22 cellular contexts compared by ENCODE assay signal in the genomic region with DNA sequence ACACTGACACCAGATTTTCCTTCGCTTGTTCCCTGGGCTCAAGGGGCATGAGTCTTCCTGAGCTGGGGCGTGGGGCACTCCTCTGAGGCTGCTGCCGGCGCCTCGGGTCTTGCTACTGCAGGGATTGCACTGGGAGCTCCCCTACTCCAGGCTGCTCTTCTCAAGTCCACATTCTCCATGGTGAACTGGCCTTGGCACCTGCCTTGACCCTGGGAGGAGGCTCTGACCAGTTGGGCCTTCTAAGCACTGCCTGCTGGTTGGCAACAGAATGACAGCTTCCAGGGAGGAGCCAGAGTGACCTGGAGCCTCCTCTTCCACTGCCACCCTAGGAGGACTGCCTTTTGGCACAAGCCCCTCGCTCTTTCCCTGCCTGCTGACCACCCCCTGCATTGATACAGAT. TPM values are rescaled to one million over a fixed set of nuclear protein-coding genes. Genes with fewer than 3 reads are reported as not detected.
"Had no signal": no experiment of that assay in that cellular context is flagged by ENCODE, and none has a peak within 500 bp of the region (broad histone marks: within the 10 kb centered on the region; RNA-seq: fewer than 3 reads in every experiment).

No MANE protein-coding gene starts in this region.

- DNase-seq: activated CD4-positive, alpha-beta T cell treated with anti-CD3 and anti-CD28 coated beads, Interleukin-2, amount 10 ng/mL, durations not matched to agents 7 days and 5 days; activated CD8-positive, alpha-beta T cell treated with anti-CD3 and anti-CD28 coated beads, Interleukin-2, amount 10 ng/mL, durations not matched to agents 7 days and 5 days; activated naive CD4-positive, alpha-beta T cell treated with anti-CD3 and anti-CD28 coated beads for 36 hours; activated T-cell treated with anti-CD3 and anti-CD28 coated beads, Interleukin-2, amount 50 U/mL, for 4 hours; aorta; brain microvascular endothelial cell; effector CD4-positive, alpha-beta T cell; heart right ventricle; mesendoderm; naive thymus-derived CD4-positive, alpha-beta T cell; spleen; stimulated activated naive CD4-positive, alpha-beta T cell; T1000; transverse colon; uterus had no signal

- H3K4me3 ChIP-seq: coronary artery, esophagus muscularis mucosa, gastroesophageal sphincter, heart right ventricle, spleen, transverse colon, uterus had no signal

- H3K27ac ChIP-seq: brain microvascular endothelial cell, coronary artery, esophagus muscularis mucosa, gastroesophageal sphincter, heart right ventricle, spleen, transverse colon, uterus had no signal

- H3K27me3 ChIP-seq: brain microvascular endothelial cell, uterus had no signal

- H3K9me3 ChIP-seq: esophagus muscularis mucosa, gastroesophageal sphincter, heart right ventricle, spleen, transverse colon, uterus had no signal

- H3K36me3 ChIP-seq: brain microvascular endothelial cell, spleen, transverse colon, uterus had no signal

RNA-seq across cellular contexts. Expression of a gene that starts 9.5 kb away (rescaled TPM):
- total RNA-seq: mucosa of gallbladder had no signal
- polyA plus RNA-seq: aorta; naive thymus-derived CD4-positive, alpha-beta T cell had no signal

RNA-seq across cellular contexts. Expression of a gene that starts 12.1 kb away (rescaled TPM):
- polyA plus RNA-seq: naive thymus-derived CD4-positive, alpha-beta T cell had no signal

RNA-seq across cellular contexts. Expression of a gene that starts 24.9 kb away (rescaled TPM):
- total RNA-seq: endothelial cell of umbilical vein; subcutaneous adipose tissue; T-helper 1 cell treated with Interleukin-12 subunit alpha and Interleukin-12 subunit beta and Interleukin-4 antibody, amounts not matched to agents 30 ng/mL and 1 ng/mL, for 36 hours had no signal
- polyA plus RNA-seq: aorta had no signal
